Comparison of ENCODE assay signal across 18 cellular contexts in the genomic region with DNA sequence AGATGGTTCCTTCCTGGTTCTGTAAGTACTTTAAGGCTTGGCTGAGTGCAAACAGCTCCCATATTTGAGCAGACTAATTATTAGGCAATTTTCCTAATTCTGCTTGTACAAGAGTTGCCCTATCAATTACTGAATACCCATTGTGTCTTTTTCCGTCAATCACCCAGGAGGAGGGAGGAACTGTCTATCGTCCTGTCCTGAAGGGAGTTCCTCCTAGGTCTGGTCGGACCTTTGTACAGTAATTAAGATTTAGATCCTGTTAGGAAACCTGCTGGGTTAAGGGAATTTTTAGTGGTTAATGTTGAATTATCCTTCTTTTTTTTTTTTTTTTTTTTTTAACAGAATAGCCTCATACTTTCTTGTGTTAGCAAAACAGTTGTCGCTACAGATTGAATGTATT.
"Had no signal": no experiment of that assay in that cellular context is flagged by ENCODE, and none has a peak within 500 bp of the region (broad histone marks: within the 10 kb centered on the region; RNA-seq: fewer than 3 reads in every experiment).

No MANE protein-coding gene starts in this region.

- H3K27me3 Mint-ChIP-seq: dendritic cell treated with granulocyte-macrophage colony-stimulating factor and Interleukin-4, amounts not matched to agents 40 ng/mL and 50 ng/mL, for 4 days; effector memory CD8-positive, alpha-beta T cell; naive thymus-derived CD8-positive, alpha-beta T cell; type B pancreatic cell had no signal

- H3K27ac Mint-ChIP-seq: type B pancreatic cell had no signal

- H3K9me3 Mint-ChIP-seq: dendritic cell treated with granulocyte-macrophage colony-stimulating factor and Interleukin-4, amounts not matched to agents 40 ng/mL and 50 ng/mL, for 4 days; effector memory CD8-positive, alpha-beta T cell; immature natural killer cell had no signal

- ATAC-seq: effector memory CD8-positive, alpha-beta T cell; gastroesophageal sphincter; naive thymus-derived CD8-positive, alpha-beta T cell; right cardiac atrium; stimulated activated naive CD8-positive, alpha-beta T cell treated with anti-CD3 and anti-CD28 coated beads, Interleukin-15, Interleukin-2, amounts not matched to agents 100 U/mL and 50 U/mL, for 24 hours had no signal

- H3K4me2 ChIP-seq: smooth muscle cell had no signal

- H3K27ac ChIP-seq: epithelial cell of prostate, esophagus muscularis mucosa, gastroesophageal sphincter, suprapubic skin, thyroid gland had no signal

- H3K4me3 ChIP-seq: esophagus muscularis mucosa, gastroesophageal sphincter, smooth muscle cell, suprapubic skin, thyroid gland had no signal

- H3K27me3 ChIP-seq: esophagus muscularis mucosa, gastroesophageal sphincter, neutrophil, suprapubic skin, thyroid gland had no signal

- H3K36me3 ChIP-seq: esophagus muscularis mucosa, gastroesophageal sphincter, neutrophil, suprapubic skin, thyroid gland had no signal

- H3K4me3 Mint-ChIP-seq: dendritic cell treated with granulocyte-macrophage colony-stimulating factor and Interleukin-4, amounts not matched to agents 40 ng/mL and 50 ng/mL, for 4 days; effector memory CD8-positive, alpha-beta T cell; immature natural killer cell; type B pancreatic cell had no signal

- DNase-seq: effector memory CD8-positive, alpha-beta T cell; glutamatergic neuron; immature natural killer cell; mesendoderm; naive thymus-derived CD8-positive, alpha-beta T cell; posterior cingulate gyrus; right cardiac atrium; stimulated activated CD4-positive, alpha-beta T cell treated with anti-CD3 and anti-CD28 coated beads, Interleukin-2, amount 100 ng/mL, for 48 hours; stimulated activated naive CD8-positive, alpha-beta T cell treated with anti-CD3 and anti-CD28 coated beads, Interleukin-15, Interleukin-2, amounts not matched to agents 100 U/mL and 50 U/mL, for 24 hours; thyroid gland had no signal
